8 cellular contexts compared by ENCODE assay signal in the genomic region with DNA sequence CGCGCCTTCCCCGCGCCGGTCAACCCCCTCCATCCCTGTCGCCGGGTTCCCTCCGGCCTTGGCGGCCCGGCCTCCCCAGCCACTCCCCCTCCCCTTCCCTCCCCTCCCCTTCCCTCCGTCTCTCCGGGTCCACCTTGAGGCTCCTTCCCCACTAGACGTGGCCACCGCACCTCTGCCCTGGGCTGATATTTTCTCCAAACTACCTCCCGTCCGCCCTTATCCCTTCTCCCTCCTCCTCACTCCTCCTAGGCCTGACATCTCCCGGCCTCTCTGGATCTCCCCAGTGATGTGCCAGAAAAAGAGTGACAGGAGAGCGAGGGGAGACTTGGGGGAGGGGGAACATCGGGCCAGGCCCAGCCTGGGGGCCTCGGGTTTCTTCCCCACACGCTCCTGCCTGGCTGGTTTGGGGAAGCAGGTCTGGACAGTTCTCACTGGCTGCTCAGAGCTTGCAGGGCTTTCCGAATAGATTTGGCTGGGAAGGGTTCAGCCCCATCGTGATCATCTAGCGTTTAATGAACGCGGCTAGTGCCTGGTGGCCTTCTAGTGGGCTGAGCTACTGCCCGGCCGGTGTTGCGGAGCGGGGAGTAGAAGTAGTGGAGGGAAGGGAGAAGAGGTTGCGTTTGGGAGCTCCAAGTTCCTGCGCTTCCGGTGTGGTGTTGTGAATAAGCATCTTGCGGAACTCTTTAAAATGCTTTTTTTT. TPM values are rescaled to one million over a fixed set of nuclear protein-coding genes. Genes with fewer than 3 reads are reported as not detected.
DNase-seq lines count a peak whose midpoint lies in the region; ATAC-seq and TF ChIP-seq lines count a peak whose summit lies in the region.

No MANE protein-coding gene starts in this region.

- H3K9ac ChIP-seq in iPS-20b (ENCODE audit: low read depth, low read length): peak overlapping the region; percentile 2; the same call in 1 of the 2 replicates

- H3K27ac ChIP-seq in iPS-20b (ENCODE audit: low read length): no peak overlapping the region
- peak overlapping the region in 7 of 8 donors; percentile 27 to 82 (median 68) for H3K27ac ChIP-seq in spleen

- H3K4me1 ChIP-seq in iPS-20b (ENCODE audit: insufficient read depth, low read length) (peaks cover 23% of the 10 kb centered on the region; the same call in 1 of the 2 replicates), spleen (peaks cover 3 to 32% (median 17%) of the 10 kb centered on the region in 6 donors)

- H3K9me3 ChIP-seq in MG63 (no peaks in the 10 kb centered on the region), iPS-20b (ENCODE audit: insufficient read depth, low read depth, low read length) (no peaks in the 10 kb centered on the region), spleen (no peaks in the 10 kb centered on the region)

- intact Hi-C loops in spleen (cut with DNase I; ENCODE audit: low total_unique reads): no loop called here

- peak; percentile 47 for DNase-seq in GM03348 (ENCODE audit: low spot score)
- peak; percentile 41 for DNase-seq in MG63
- DNase-seq in astrocyte of the hippocampus (ENCODE audit: low read depth, low spot score): peak; percentile 43
- peak; percentile 67 for DNase-seq in spleen
- no peak for DNase-seq in 8988T

- H3K4me3 ChIP-seq in MG63 (peak overlapping the region; percentile 77), iPS-20b (ENCODE audit: low read length) (peak overlapping the region; percentile 72), spleen (peak overlapping the region; percentile 78 to 97 (median 94))

- H3K27me3 ChIP-seq in MG63 (peaks cover 5% of the 10 kb centered on the region; the same call in 1 of the 2 replicates), iPS-20b (ENCODE audit: insufficient read depth, low read length) (peaks cover 43% of the 10 kb centered on the region), spleen (replicated peaks in 1 of 7) (peaks cover 0 to 32% (median 0%) of the 10 kb centered on the region in 7 donors)

- no peak for ATAC-seq in HG02610 (IDR thresholded peaks at IDR 0.05; ENCODE audit: unreplicated experiment)
- ATAC-seq in GM18907 (IDR thresholded peaks at IDR 0.05; ENCODE audit: unreplicated experiment): no peak

- H3K36me3 ChIP-seq in MG63: no peaks in the 10 kb centered on the region; the same call in 1 of the 2 replicates
- H3K36me3 ChIP-seq in iPS-20b (ENCODE audit: insufficient read depth, low read depth, low read length): no peaks in the 10 kb centered on the region
- no peaks in the 10 kb centered on the region for H3K36me3 ChIP-seq in spleen

- TF ChIP-seq POLR2A in spleen (IDR thresholded peaks at IDR 0.05): no peak

- TF ChIP-seq CTCF in spleen (IDR thresholded peaks at IDR 0.05 in 8 of 11, conservative IDR thresholded peaks at IDR 0.05 in 3 of 11): no peak

- WGBS in spleen, 5 donors: 9 to 13% (median 11%) methylated on average over 32 to 34 of the region's 34 CpGs

RNA-seq across cellular contexts. Expression of a gene that starts 0.6 kb away (rescaled TPM):
- 4.8 and 7.9 TPM in 2 replicates for total RNA-seq in MG63 (2014; rRNA removed; shearing (Covaris generic); ENCODE audit: low replicate concordance)
- 10 to 100 TPM in 6 of 7 donors, 1 to 10 TPM in 1; 10.0 to 17.9 (median 11.9) TPM for total RNA-seq in spleen
- 10 to 100 TPM in 1 of 3 donors, 1 to 10 TPM in 2; 5.2 to 14.0 (median 6.7) TPM for polyA plus RNA-seq in spleen
